Comparison of ENCODE assay signal across 11 cellular contexts in the genomic region with DNA sequence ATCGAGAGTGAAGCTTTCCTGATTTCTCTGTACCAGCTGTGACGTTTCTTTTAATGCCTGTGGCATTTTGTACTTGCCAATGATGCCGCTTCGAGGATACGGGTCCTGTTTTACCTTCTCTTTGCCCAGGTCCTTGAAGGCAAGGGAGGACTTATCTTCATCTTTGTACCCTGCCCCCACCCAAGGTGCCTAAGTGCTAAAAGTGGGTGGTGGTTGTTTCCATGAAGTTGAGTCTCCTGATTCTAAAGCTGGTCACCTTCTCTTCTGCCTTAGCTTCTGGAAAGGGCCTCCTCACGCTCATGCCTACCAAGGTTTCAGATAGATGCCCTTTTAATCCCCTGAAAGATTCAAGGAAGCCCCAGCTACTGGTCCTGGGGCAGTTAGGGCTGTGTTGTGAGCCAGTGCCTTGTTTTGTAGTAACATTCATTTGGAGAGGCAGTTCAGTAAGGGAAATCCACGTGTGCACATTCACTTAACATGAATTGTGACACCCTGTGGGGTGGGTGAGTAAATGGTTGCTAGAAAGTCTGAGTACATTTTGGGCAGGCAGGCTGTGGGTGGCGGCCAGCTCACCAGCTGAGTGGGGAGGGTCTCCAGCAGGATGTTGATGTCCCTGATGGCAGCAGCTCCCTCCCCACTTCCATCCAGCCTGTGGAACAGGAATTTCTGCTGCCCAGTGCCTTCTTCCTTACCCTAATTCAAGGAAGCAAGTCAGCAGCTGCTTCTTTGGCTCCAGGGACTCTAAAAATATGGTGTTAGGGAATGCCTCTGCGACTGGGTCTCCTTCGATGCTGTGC. TPM values are rescaled to one million over a fixed set of nuclear protein-coding genes. Genes with fewer than 3 reads are reported as not detected.
A peak's percentile ranks its signal among the peaks of the same experiment; 100 is the strongest.
DNase-seq lines count a peak whose midpoint lies in the region; ATAC-seq and TF ChIP-seq lines count a peak whose summit lies in the region.
"Had no signal": no experiment of that assay in that cellular context is flagged by ENCODE, and none has a peak within 500 bp of the region (broad histone marks: within the 10 kb centered on the region; RNA-seq: fewer than 3 reads in every experiment).

No MANE protein-coding gene starts in this region.

- H3K4me3 ChIP-seq in CD8-positive, alpha-beta T cell (ENCODE audit: low read depth, low read length): peak overlapping the region; percentile 96
- H3K4me3 ChIP-seq in fibroblast of lung (replicated peaks in 1 of 4; ENCODE audit: control extremely low read depth in 1 of 4, insufficient read depth in 1 of 4, low read depth in 3 of 4, low read length in 4 of 4) (peak overlapping the region in 2 of 4 experiments; percentile 3 to 91), colonic mucosa (no peak overlapping the region)
- H3K4me3 ChIP-seq: neural progenitor cell had no signal

- peak overlapping the region; percentile 10 for H3K9ac ChIP-seq in fibroblast of lung (ENCODE audit: insufficient read depth, low read length)
- no peak overlapping the region for H3K9ac ChIP-seq in colonic mucosa (ENCODE audit: low read depth in 2 of 2, low read length in 2 of 2)
- H3K9ac ChIP-seq: neural progenitor cell had no signal

- peaks cover 33% of the 10 kb centered on the region for H3K36me3 ChIP-seq in CD8-positive, alpha-beta T cell (ENCODE audit: insufficient read depth, low read length)
- H3K36me3 ChIP-seq in fibroblast of lung (ENCODE audit: control insufficient read depth, insufficient read depth, low read length) (peaks cover 34% of the 10 kb centered on the region), colonic mucosa (no peaks in the 10 kb centered on the region)
- H3K36me3 ChIP-seq: neural progenitor cell had no signal

- H3K27me3 ChIP-seq in CD8-positive, alpha-beta T cell (ENCODE audit: insufficient read depth, low read length): no peaks in the 10 kb centered on the region
- H3K27me3 ChIP-seq in fibroblast of lung (ENCODE audit: control insufficient read depth, insufficient read depth, low read length): no peaks in the 10 kb centered on the region
- H3K27me3 ChIP-seq in colonic mucosa: peaks cover 9% of the 10 kb centered on the region

- peaks cover 1% of the 10 kb centered on the region for H4K20me1 ChIP-seq in fibroblast of lung (ENCODE audit: control insufficient read depth, extremely low read depth, insufficient read depth, low read length)

- CTCF ChIA-PET in CD8-positive, alpha-beta T cell (lab: Charles Lee): interaction anchor here (1.0 to 25.2 kb wide), 14 partner anchors 9 to 469 kb away, joined by 3 to 347 read pairs (median 18); a partner anchor contains a TSS
- CTCF ChIA-PET in activated CD8-positive, alpha-beta T cell treated with anti-CD3 and anti-CD28 coated beads, Interleukin-2, amount 10 ng/mL, durations not matched to agents 7 days and 5 days (lab: Charles Lee): interaction anchor here (0.8 to 18.8 kb wide), 13 partner anchors 10 to 476 kb away, joined by 3 to 268 read pairs (median 22); a partner anchor contains a TSS

- no peaks in the 10 kb centered on the region for H3K9me3 ChIP-seq in CD8-positive, alpha-beta T cell (ENCODE audit: low read length)
- H3K9me3 ChIP-seq in fibroblast of lung (ENCODE audit: control insufficient read depth, insufficient read depth, low read depth, low read length) (no peaks in the 10 kb centered on the region), colonic mucosa (no peaks in the 10 kb centered on the region)

- no peak for TF ChIP-seq CTCF in CD8-positive, alpha-beta T cell (IDR thresholded peaks at IDR 0.05)
- TF ChIP-seq CTCF in fibroblast of lung (conservative IDR thresholded peaks at IDR 0.05 in 1 of 2, IDR thresholded peaks at IDR 0.05 in 1 of 2; ENCODE audit: low read depth in 1 of 2, low read length in 2 of 2) (no peak), colonic mucosa (IDR thresholded peaks at IDR 0.05) (no peak)

- H3K27ac ChIP-seq in CD8-positive, alpha-beta T cell (ENCODE audit: low read depth, low read length): peak overlapping the region; percentile 99
- H3K27ac ChIP-seq in fibroblast of lung (ENCODE audit: insufficient read depth, low read length): peak overlapping the region; percentile 59
- H3K27ac ChIP-seq in colonic mucosa: no peak overlapping the region
- H3K27ac ChIP-seq: neural progenitor cell, VCaP had no signal

- H3K9me3 Mint-ChIP-seq in CD8-positive, alpha-beta T cell: no peaks in the 10 kb centered on the region
- peaks cover 5% of the 10 kb centered on the region for H3K9me3 Mint-ChIP-seq in activated CD8-positive, alpha-beta T cell treated with anti-CD3 and anti-CD28 coated beads, Interleukin-2, amount 10 ng/mL, durations not matched to agents 7 days and 5 days (ENCODE audit: insufficient read depth)
- H3K9me3 Mint-ChIP-seq: neural progenitor cell had no signal

- H3K27me3 Mint-ChIP-seq in CD8-positive, alpha-beta T cell (ENCODE audit: low read depth): no peaks in the 10 kb centered on the region
- no peaks in the 10 kb centered on the region for H3K27me3 Mint-ChIP-seq in activated CD8-positive, alpha-beta T cell treated with anti-CD3 and anti-CD28 coated beads, Interleukin-2, amount 10 ng/mL, durations not matched to agents 7 days and 5 days (ENCODE audit: low read depth)

- no peak overlapping the region for H2AFZ ChIP-seq in fibroblast of lung (ENCODE audit: low read length)
- H2AFZ ChIP-seq: neural progenitor cell had no signal

- peak overlapping the region; percentile 69 for H3K4me2 ChIP-seq in fibroblast of lung (ENCODE audit: extremely low read depth, insufficient read depth, low read length)
- H3K4me2 ChIP-seq: neural progenitor cell had no signal

- H3K79me2 ChIP-seq in fibroblast of lung (ENCODE audit: control insufficient read depth, insufficient read depth, low read length): peaks cover 74% of the 10 kb centered on the region

- peak overlapping the region; percentile 96 for H3K27ac Mint-ChIP-seq in CD8-positive, alpha-beta T cell
- peak overlapping the region; percentile 82 for H3K27ac Mint-ChIP-seq in activated CD8-positive, alpha-beta T cell treated with anti-CD3 and anti-CD28 coated beads, Interleukin-2, amount 10 ng/mL, durations not matched to agents 7 days and 5 days
- H3K27ac Mint-ChIP-seq: neural progenitor cell had no signal

- peaks cover 83% of the 10 kb centered on the region for H3K36me3 Mint-ChIP-seq in CD8-positive, alpha-beta T cell
- H3K36me3 Mint-ChIP-seq in activated CD8-positive, alpha-beta T cell treated with anti-CD3 and anti-CD28 coated beads, Interleukin-2, amount 10 ng/mL, durations not matched to agents 7 days and 5 days (ENCODE audit: low read depth): peaks cover 79% of the 10 kb centered on the region

- POLR2A ChIA-PET in CD8-positive, alpha-beta T cell (lab: Charles Lee): interaction anchor here (0.7 to 9.7 kb wide), 13 partner anchors 9 to 210 kb away, joined by 3 to 123 read pairs (median 5); a partner anchor contains a TSS
- POLR2A ChIA-PET in activated CD8-positive, alpha-beta T cell treated with anti-CD3 and anti-CD28 coated beads, Interleukin-2, amount 10 ng/mL, durations not matched to agents 7 days and 5 days (lab: Charles Lee): interaction anchor here (0.7 to 1.6 kb wide), 7 partner anchors 11 to 99 kb away, joined by 3 to 6 read pairs (median 4); no protein-coding TSS in a partner anchor

- DNase-seq in CD8-positive, alpha-beta T cell: peak in 2 of 7 experiments; percentile 40 to 47
- DNase-seq in activated CD8-positive, alpha-beta T cell treated with anti-CD3 and anti-CD28 coated beads, Interleukin-2, amount 10 ng/mL, durations not matched to agents 7 days and 5 days: no peak
- DNase-seq in fibroblast of lung (ENCODE audit: low read depth in 2 of 2): peak in 1 of 2 donors; percentile 29
- DNase-seq in stimulated activated CD4-positive, alpha-beta T cell treated with anti-CD3 and anti-CD28 coated beads, Interleukin-4, amount 100 ng/mL, for 24 hours: peak; percentile 66
- DNase-seq in colonic mucosa: no peak
- DNase-seq: NCI-H1048 had no signal

- intact Hi-C loops in CD8-positive, alpha-beta T cell (cut with DNase I, micrococcal nuclease): loop anchor here (2.0 to 5.0 kb wide), 3 partner anchors 15 to 125 kb away; no protein-coding TSS in a partner anchor
- intact Hi-C loops in colonic mucosa (cut with DNase I): loop anchor here (10.0 kb wide), 1 partner anchor 207 kb away; a partner anchor contains a TSS

- no peak for ATAC-seq in CD8-positive, alpha-beta T cell
- ATAC-seq in activated CD8-positive, alpha-beta T cell treated with anti-CD3 and anti-CD28 coated beads, Interleukin-2, amount 10 ng/mL, durations not matched to agents 7 days and 5 days: no peak
- ATAC-seq in GM18870 (IDR thresholded peaks at IDR 0.05; ENCODE audit: unreplicated experiment) (no peak), HG03196 (IDR thresholded peaks at IDR 0.05; ENCODE audit: unreplicated experiment) (no peak), GM19395 (IDR thresholded peaks at IDR 0.05; ENCODE audit: unreplicated experiment) (no peak)

- peaks cover 74% of the 10 kb centered on the region for H3K4me1 ChIP-seq in CD8-positive, alpha-beta T cell (ENCODE audit: insufficient read depth, low read length)
- H3K4me1 ChIP-seq in fibroblast of lung (ENCODE audit: control insufficient read depth, extremely low read depth, insufficient read depth, low read length) (peaks cover 42% of the 10 kb centered on the region), colonic mucosa (no peaks in the 10 kb centered on the region)

- peak overlapping the region; percentile 94 for H3K4me3 Mint-ChIP-seq in CD8-positive, alpha-beta T cell
- H3K4me3 Mint-ChIP-seq in activated CD8-positive, alpha-beta T cell treated with anti-CD3 and anti-CD28 coated beads, Interleukin-2, amount 10 ng/mL, durations not matched to agents 7 days and 5 days: peak overlapping the region; percentile 47
- H3K4me3 Mint-ChIP-seq: neural progenitor cell had no signal

- peaks cover 81% of the 10 kb centered on the region for H3K4me1 Mint-ChIP-seq in CD8-positive, alpha-beta T cell (ENCODE audit: low read depth)
- peaks cover 86% of the 10 kb centered on the region for H3K4me1 Mint-ChIP-seq in activated CD8-positive, alpha-beta T cell treated with anti-CD3 and anti-CD28 coated beads, Interleukin-2, amount 10 ng/mL, durations not matched to agents 7 days and 5 days (ENCODE audit: low read depth)

RNA-seq across cellular contexts. Expression of a gene that starts 6.2 kb away (rescaled TPM):
- 100 to 1,000 TPM; 127 to 133 TPM for total RNA-seq in CD8-positive, alpha-beta T cell
- 100 to 1,000 TPM in 1 of 2 experiments, 10 to 100 TPM in 1; 97.0 to 100 TPM for total RNA-seq in activated CD8-positive, alpha-beta T cell treated with anti-CD3 and anti-CD28 coated beads, Interleukin-2, amount 10 ng/mL, durations not matched to agents 7 days and 5 days
- total RNA-seq in fibroblast of lung (351 and 926 TPM in 2 replicates), colonic mucosa (10 to 100 TPM in 1 of 2 donors, 1 to 10 TPM in 1; 8.7 to 16.1 TPM)
- 320 and 604 TPM in 2 replicates for polyA plus RNA-seq in fibroblast of lung
- 201 and 407 TPM in 2 replicates for polyA plus RNA-seq in fibroblast of lung (2012)
- polyA minus RNA-seq in fibroblast of lung (ENCODE audit: low replicate concordance): 396 and 765 TPM in 2 replicates

Comparison
In these comparisons a context has a peak if more than half of its experiments do, and no peak if none do; other contexts are left out.
1. RNA of a gene that starts 6.2 kb away (total RNA-seq): 351 to 926 TPM in fibroblast of lung, 127 to 133 TPM in CD8-positive, alpha-beta T cell and 97.0 to 100 TPM in activated CD8-positive, alpha-beta T cell treated with anti-CD3 and anti-CD28 coated beads, Interleukin-2, amount 10 ng/mL, durations not matched to agents 7 days and 5 days; 8.7 to 16.1 TPM in colonic mucosa; every median in the first group is over 4 times any median in the second.